ENCODE assay signal across 12 cellular contexts in genomic region chr6:117169781-117170281, GRCh38.
"Had no signal": no experiment of that assay in that cellular context is flagged by ENCODE, and none has a peak within 500 bp of the region (broad histone marks: within the 10 kb centered on the region; RNA-seq: fewer than 3 reads in every experiment).

No MANE protein-coding gene starts in this region.

- H3K4me1 ChIP-seq: upper lobe of right lung had no signal

- H3K9me3 ChIP-seq: upper lobe of right lung had no signal

- DNase-seq: activated B cell treated with CpG ODN at 0.5 μM for 24 hours; activated CD4-positive, alpha-beta T cell treated with anti-CD3 and anti-CD28 coated beads, Interleukin-2, amount 10 ng/mL, durations not matched to agents 7 days and 5 days; activated effector memory CD4-positive, alpha-beta T cell treated with Interleukin-2 at 50 U/mL for 16 hours; activated T-cell treated with anti-CD3 and anti-CD28 coated beads, Interleukin-2, amount 50 U/mL, for 1 hour; brain microvascular endothelial cell; dorsolateral prefrontal cortex; glutamatergic neuron; stimulated activated CD4-positive, alpha-beta T cell treated with anti-CD3 and anti-CD28 coated beads, Interleukin-15, amount 100 ng/mL, for 24 hours; stimulated activated CD4-positive, alpha-beta T cell treated with anti-CD3 and anti-CD28 coated beads, Interleukin-4, amount 100 ng/mL, for 24 hours; upper lobe of right lung had no signal

- ATAC-seq: activated naive CD4-positive, alpha-beta T cell treated with anti-CD3 and anti-CD28 coated beads, Interleukin-2, amount 50 U/mL, for 72 hours; esophagus mucosa; upper lobe of right lung had no signal

- H3K4me3 ChIP-seq: dorsolateral prefrontal cortex, upper lobe of right lung had no signal

- H3K36me3 ChIP-seq: brain microvascular endothelial cell, upper lobe of right lung had no signal

- H3K27me3 ChIP-seq: brain microvascular endothelial cell, upper lobe of right lung had no signal

- H3K27ac ChIP-seq: brain microvascular endothelial cell, dorsolateral prefrontal cortex, upper lobe of right lung had no signal
